ENCODE assay signal across 20 cellular contexts in genomic region chrX:133859336-133859735, GRCh38.
A peak's percentile ranks its signal among the peaks of the same experiment; 100 is the strongest.
DNase-seq lines count a peak whose midpoint lies in the region; ATAC-seq and TF ChIP-seq lines count a peak whose summit lies in the region.
"Had no signal": no experiment of that assay in that cellular context is flagged by ENCODE, and none has a peak within 500 bp of the region (broad histone marks: within the 10 kb centered on the region; RNA-seq: fewer than 3 reads in every experiment).

No MANE protein-coding gene starts in this region.

- no peaks in the 10 kb centered on the region for H3K9me2 ChIP-seq in SK-N-SH

- no peak overlapping the region for H2AK5ac ChIP-seq in neuronal stem cell (ENCODE audit: low read depth, low read length)

- intact Hi-C loops in mammary epithelial cell (cut with micrococcal nuclease): no loop called here

- H3K4ac ChIP-seq in neuronal stem cell (ENCODE audit: low read length): no peak overlapping the region

- H3K9me3 ChIP-seq in mammary epithelial cell (replicated peaks; ENCODE audit: insufficient read depth, low read length) (no peaks in the 10 kb centered on the region), neuronal stem cell (replicated peaks in 1 of 2; ENCODE audit: control insufficient read depth in 2 of 2, insufficient read depth in 1 of 2, low read depth in 1 of 2, low read length in 2 of 2) (no peaks in the 10 kb centered on the region), SK-N-SH (no peaks in the 10 kb centered on the region)
- H3K9me3 ChIP-seq: ovary, upper lobe of left lung had no signal

- H3K18ac ChIP-seq in neuronal stem cell (ENCODE audit: low read length): no peak overlapping the region

- DNase-seq in NCI-H1092 treated with DMSO at 0.1 percent for 48 hours (lab: John Stamatoyannopoulos, UW) (peak; percentile 43), NCI-H1092 (lab: John Stamatoyannopoulos, UW) (no peak), NCI-H2171 treated with DMSO at 0.1 percent for 48 hours (lab: John Stamatoyannopoulos, UW) (peak; percentile 80), mammary epithelial cell (peak; percentile 57), neuronal stem cell (ENCODE audit: low spot score) (no peak), SW480 (ENCODE audit: low spot score) (no peak), SK-N-SH (no peak)
- DNase-seq: activated B cell treated with CpG ODN at 0.5 μM for 24 hours; activated CD4-positive, alpha-beta T cell treated with anti-CD3 and anti-CD28 coated beads, Interleukin-2, amount 50 U/mL, for 48 hours; activated effector memory CD4-positive, alpha-beta T cell treated with Interleukin-2 at 50 U/mL for 16 hours; activated naive CD8-positive, alpha-beta T cell treated with anti-CD3 and anti-CD28 coated beads, Interleukin-2, amount 50 U/mL, for 24 hours; effector memory CD8-positive, alpha-beta T cell; kidney; NCI-H526; T1000; upper lobe of left lung had no signal

- in situ Hi-C loops in mammary epithelial cell (cut with MboI; ENCODE audit: low sequenced_read_pairs in 2 of 2): no loop called here

- no peak overlapping the region for H2BK15ac ChIP-seq in neuronal stem cell (ENCODE audit: low read length)

- H3K14ac ChIP-seq in neuronal stem cell (ENCODE audit: low read length): no peak overlapping the region

- TF ChIP-seq CTCF in mammary epithelial cell (conservative IDR thresholded peaks at IDR 0.05 in 1 of 2, IDR thresholded peaks at IDR 0.05 in 1 of 2; ENCODE audit: extremely low read depth in 1 of 2, insufficient read depth in 1 of 2, low read depth in 1 of 2, low read length in 2 of 2) (no peak), SK-N-SH (IDR thresholded peaks at IDR 0.05) (no peak)

- 46% methylated on average over 3 of the region's 3 CpGs for WGBS in mammary epithelial cell (ENCODE audit: low coverage, missing lambda C conversion rate)
- no CpG with 5 or more reads among the region's 3 CpGs for WGBS in neuronal stem cell (ENCODE audit: extremely low coverage in 2 of 2, insufficient read length in 2 of 2, insufficient replicate concordance in 1 of 2), 2 donors
- WGBS in SK-N-SH (ENCODE audit: low lambda C conversion rate): 32% methylated on average over 3 of the region's 3 CpGs

- TF ChIP-seq RAD21 in SK-N-SH (IDR thresholded peaks at IDR 0.05; ENCODE audit: low read length): no peak

- no TSS peak for BruUV-seq in mammary epithelial cell (replicated peaks; lab: Mats Ljungman, UMichigan)

- H3K27me3 ChIP-seq in mammary epithelial cell (ENCODE audit: insufficient read depth, low read length) (no peaks in the 10 kb centered on the region), neuronal stem cell (ENCODE audit: control insufficient read depth in 3 of 3, insufficient read depth in 3 of 3, low read depth in 1 of 3, low read length in 3 of 3) (no peaks in the 10 kb centered on the region), SK-N-SH (ENCODE audit: insufficient read depth) (no peaks in the 10 kb centered on the region; the same call in 1 of the 2 replicates)
- H3K27me3 ChIP-seq: brain microvascular endothelial cell, ovary, upper lobe of left lung had no signal

- no peak overlapping the region for H2BK120ac ChIP-seq in neuronal stem cell (ENCODE audit: low read depth, low read length)

- no peak overlapping the region for H4K91ac ChIP-seq in neuronal stem cell (ENCODE audit: low read depth, low read length, poor library complexity)

- no peak overlapping the region for H2BK12ac ChIP-seq in neuronal stem cell (ENCODE audit: low read length)

- no peaks in the 10 kb centered on the region for H3F3A ChIP-seq in SK-N-SH (replicated peaks; ENCODE audit: insufficient read depth)

- no peak overlapping the region for H4K8ac ChIP-seq in neuronal stem cell (ENCODE audit: low read depth, low read length)

- no peak overlapping the region for H3K9ac ChIP-seq in mammary epithelial cell (ENCODE audit: insufficient read depth, low read length)
- no peak overlapping the region for H3K9ac ChIP-seq in neuronal stem cell (ENCODE audit: low read depth, low read length, poor library complexity)
- H3K9ac ChIP-seq in SK-N-SH: no peak overlapping the region
- H3K9ac ChIP-seq: GM23248 had no signal

- H3K79me2 ChIP-seq in mammary epithelial cell (ENCODE audit: insufficient read depth, low read length) (no peaks in the 10 kb centered on the region), SK-N-SH (ENCODE audit: insufficient read depth) (no peaks in the 10 kb centered on the region)

- no peaks in the 10 kb centered on the region for H3K4me1 ChIP-seq in mammary epithelial cell (ENCODE audit: insufficient read depth, low read length)
- peaks cover 0 to 5% of the 10 kb centered on the region in 2 donors for H3K4me1 ChIP-seq in neuronal stem cell (ENCODE audit: control insufficient read depth in 2 of 2, insufficient read depth in 1 of 2, low read depth in 1 of 2, low read length in 2 of 2)
- no peaks in the 10 kb centered on the region for H3K4me1 ChIP-seq in SK-N-SH (ENCODE audit: control insufficient read depth in 1 of 2, insufficient read depth in 2 of 2, low read depth in 1 of 2, low read length in 1 of 2)
- H3K4me1 ChIP-seq: upper lobe of left lung had no signal

- H4K20me1 ChIP-seq in mammary epithelial cell (ENCODE audit: insufficient read depth, low read length) (no peaks in the 10 kb centered on the region), SK-N-SH (ENCODE audit: insufficient read depth) (no peaks in the 10 kb centered on the region)

- no peak overlapping the region for H2BK5ac ChIP-seq in neuronal stem cell (ENCODE audit: low read length)

- no peak overlapping the region for H3K23ac ChIP-seq in neuronal stem cell (ENCODE audit: low read depth, low read length, poor library complexity)

- TF ChIP-seq EP300 in SK-N-SH (IDR thresholded peaks at IDR 0.05; ENCODE audit: borderline replicate concordance in 1 of 2, low read depth in 1 of 2, low read length in 1 of 2): no peak

- H3K36me3 ChIP-seq in mammary epithelial cell (ENCODE audit: insufficient read depth, low read length): no peaks in the 10 kb centered on the region
- peaks cover 0 to 2% of the 10 kb centered on the region in 2 donors for H3K36me3 ChIP-seq in neuronal stem cell (replicated peaks in 1 of 2; ENCODE audit: control insufficient read depth in 2 of 2, insufficient read depth in 2 of 2, low read length in 2 of 2)
- H3K36me3 ChIP-seq in SK-N-SH (replicated peaks in 1 of 2; ENCODE audit: control insufficient read depth in 1 of 2, insufficient read depth in 2 of 2, low read length in 1 of 2): no peaks in the 10 kb centered on the region
- H3K36me3 ChIP-seq: brain microvascular endothelial cell, ovary, upper lobe of left lung had no signal

- POLR2A ChIA-PET in SK-N-SH (lab: Yijun Ruan, JAX): no interaction called here

- H3K4me2 ChIP-seq in mammary epithelial cell (ENCODE audit: insufficient read depth, low read depth, low read length) (no peak overlapping the region), neuronal stem cell (ENCODE audit: insufficient read depth, low read length, poor library complexity, severe bottlenecking) (no peak overlapping the region), SK-N-SH (no peak overlapping the region)

- CTCF ChIA-PET in mammary epithelial cell (lab: Charles Lee; ENCODE audit: low non-redundant PET): no interaction called here
- CTCF ChIA-PET in SK-N-SH (lab: Yijun Ruan, JAX): interaction anchor here (0.8 to 1.4 kb wide), 2 partner anchors 9 to 67 kb away, joined by 3 read pairs; no protein-coding TSS in a partner anchor

- dilution Hi-C loops in mammary epithelial cell (cut with HindIII; ENCODE audit: low sequenced_read_pairs): no loop called here

- H3K4me3 ChIP-seq in mammary epithelial cell (replicated peaks in 1 of 3; ENCODE audit: insufficient read depth in 1 of 3, low read depth in 2 of 3, low read length in 3 of 3) (no peak overlapping the region), neuronal stem cell (ENCODE audit: low read length in 2 of 2) (no peak overlapping the region), SK-N-SH (ENCODE audit: low read depth in 2 of 2, low read length in 1 of 2) (no peak overlapping the region)
- H3K4me3 ChIP-seq: GM23248, ovary, upper lobe of left lung had no signal

- H3K79me1 ChIP-seq in neuronal stem cell (ENCODE audit: low read depth, low read length): peaks cover 4% of the 10 kb centered on the region

- H3K27ac ChIP-seq in mammary epithelial cell (ENCODE audit: insufficient read depth, low read depth, low read length): no peak overlapping the region
- H3K27ac ChIP-seq in neuronal stem cell (replicated peaks; ENCODE audit: low read length): no peak overlapping the region
- H3K27ac ChIP-seq in SK-N-SH (ENCODE audit: low read depth in 2 of 2, low read length in 1 of 2): no peak overlapping the region
- H3K27ac ChIP-seq: brain microvascular endothelial cell, GM23248, ovary, upper lobe of left lung had no signal

- H2AFZ ChIP-seq in mammary epithelial cell (ENCODE audit: low read depth, low read length) (no peak overlapping the region), neuronal stem cell (ENCODE audit: low read length) (peak overlapping the region; percentile 14), SK-N-SH (ENCODE audit: low read depth) (no peak overlapping the region)
- H2AFZ ChIP-seq: GM23248 had no signal

- ATAC-seq in HG03025 (IDR thresholded peaks at IDR 0.05; ENCODE audit: low FRiP score, unreplicated experiment): no peak
- ATAC-seq: activated naive CD8-positive, alpha-beta T cell treated with anti-CD3 and anti-CD28 coated beads, Interleukin-2, amount 50 U/mL, for 24 hours; effector memory CD8-positive, alpha-beta T cell had no signal

TF ChIP-seq in SK-N-SH, 30 proteins besides CTCF, POLR2A, EP300 and RAD21:
- TF ChIP-seq FOXM1 (IDR thresholded peaks at IDR 0.05; ENCODE audit: low read depth): no peak
- no peak for TF ChIP-seq RXRA (IDR thresholded peaks at IDR 0.05; ENCODE audit: borderline replicate concordance, low read depth)
- no peak for TF ChIP-seq EZH2phosphoT487 (IDR thresholded peaks at IDR 0.05; ENCODE audit: borderline replicate concordance, low read depth)

Comparison
In these comparisons a context has a peak if more than half of its experiments do, and no peak if none do; other contexts are left out.
1. DNase-seq: peak in NCI-H1092 treated with DMSO at 0.1 percent for 48 hours (single experiment), NCI-H2171 treated with DMSO at 0.1 percent for 48 hours (single experiment) and mammary epithelial cell (single experiment); none in NCI-H1092 (single experiment), neuronal stem cell (single experiment), SW480 (single experiment) and SK-N-SH (single experiment).